Comparison of ENCODE assay signal across 2 cellular contexts in genomic region chr1:85322655-85323054, GRCh38.
TF ChIP-seq lines count a peak whose summit lies in the region.

No MANE protein-coding gene starts in this region.

TF ChIP-seq in SK-N-SH, 30 proteins besides CTCF, POLR2A, EP300 and RAD21 (continued from another document):
- TF ChIP-seq REST (IDR thresholded peaks at IDR 0.05; ENCODE audit: low read depth, low read length) = no peak
- TF ChIP-seq NFIC (IDR thresholded peaks at IDR 0.05; ENCODE audit: borderline replicate concordance) = peak; percentile 43
- no peak for TF ChIP-seq FOXJ3 (CRISPR knock-in tag; IDR thresholded peaks at IDR 0.05)
- no peak for TF ChIP-seq EZH2phosphoT487 (IDR thresholded peaks at IDR 0.05; ENCODE audit: borderline replicate concordance, low read depth)
- no peak for TF ChIP-seq CHD2 (IDR thresholded peaks at IDR 0.05; ENCODE audit: low read length, partially characterized antibody)
- TF ChIP-seq ELF1 (IDR thresholded peaks at IDR 0.05) = no peak
- no peak for TF ChIP-seq MAX (IDR thresholded peaks at IDR 0.05; ENCODE audit: low read depth)
- peak; percentile 47; the same call in 1 of the 2 replicates for TF ChIP-seq MEF2A (IDR thresholded peaks at IDR 0.05; ENCODE audit: borderline replicate concordance, low read depth)
- TF ChIP-seq TEAD4 (IDR thresholded peaks at IDR 0.05; ENCODE audit: borderline replicate concordance, insufficient read depth) = no peak
- peak; percentile 53; the same call in 1 of the 2 replicates for TF ChIP-seq PBX3 (IDR thresholded peaks at IDR 0.05)
- TF ChIP-seq SMC3 (IDR thresholded peaks at IDR 0.05; ENCODE audit: low read depth, low read length) = no peak
- peak; percentile 50; the same call in 1 of the 2 replicates for TF ChIP-seq FOSL2 (IDR thresholded peaks at IDR 0.05; ENCODE audit: borderline replicate concordance, low read depth)

TF ChIP-seq in SK-N-SH treated with all-trans-retinoic acid at 6 μM for 48 hours, 23 proteins besides CTCF, POLR2A, EP300 and RAD21 (continued from another document):
- no peak for TF ChIP-seq ARNTL (CRISPR knock-in tag; IDR thresholded peaks at IDR 0.05; ENCODE audit: borderline replicate concordance, low read depth)
- TF ChIP-seq ISL1 (CRISPR knock-in tag; IDR thresholded peaks at IDR 0.05) = no peak
- TF ChIP-seq ZC3H10 (CRISPR knock-in tag; IDR thresholded peaks at IDR 0.05) = no peak
- TF ChIP-seq TSHZ2 (CRISPR knock-in tag; IDR thresholded peaks at IDR 0.05) = no peak
- no peak for TF ChIP-seq CSRNP3 (CRISPR knock-in tag; IDR thresholded peaks at IDR 0.05)
- TF ChIP-seq, protein P1, sequence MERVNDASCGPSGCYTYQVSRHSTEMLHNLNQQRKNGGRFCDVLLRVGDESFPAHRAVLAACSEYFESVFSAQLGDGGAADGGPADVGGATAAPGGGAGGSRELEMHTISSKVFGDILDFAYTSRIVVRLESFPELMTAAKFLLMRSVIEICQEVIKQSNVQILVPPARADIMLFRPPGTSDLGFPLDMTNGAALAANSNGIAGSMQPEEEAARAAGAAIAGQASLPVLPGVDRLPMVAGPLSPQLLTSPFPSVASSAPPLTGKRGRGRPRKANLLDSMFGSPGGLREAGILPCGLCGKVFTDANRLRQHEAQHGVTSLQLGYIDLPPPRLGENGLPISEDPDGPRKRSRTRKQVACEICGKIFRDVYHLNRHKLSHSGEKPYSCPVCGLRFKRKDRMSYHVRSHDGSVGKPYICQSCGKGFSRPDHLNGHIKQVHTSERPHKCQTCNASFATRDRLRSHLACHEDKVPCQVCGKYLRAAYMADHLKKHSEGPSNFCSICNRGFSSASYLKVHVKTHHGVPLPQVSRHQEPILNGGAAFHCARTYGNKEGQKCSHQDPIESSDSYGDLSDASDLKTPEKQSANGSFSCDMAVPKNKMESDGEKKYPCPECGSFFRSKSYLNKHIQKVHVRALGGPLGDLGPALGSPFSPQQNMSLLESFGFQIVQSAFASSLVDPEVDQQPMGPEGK (CRISPR knock-in tag; IDR thresholded peaks at IDR 0.05; ENCODE audit: borderline replicate concordance) = no peak
- TF ChIP-seq GLIS3 (CRISPR knock-in tag; IDR thresholded peaks at IDR 0.05) = no peak
- no peak for TF ChIP-seq ZNF8 (CRISPR knock-in tag; IDR thresholded peaks at IDR 0.05)
- no peak for TF ChIP-seq ZNF70 (CRISPR knock-in tag; IDR thresholded peaks at IDR 0.05)
TF ChIP-seq in SK-N-SH treated with all-trans-retinoic acid at 6 μM for 48 hours: peak in this region for 0.
